In genomic region chr17:45247429-45248131, GRCh38 we compare ENCODE assay signal across 8 cellular contexts. TPM values are rescaled to one million over a fixed set of nuclear protein-coding genes. Genes with fewer than 3 reads are reported as not detected.
A peak's percentile ranks its signal among the peaks of the same experiment; 100 is the strongest.
DNase-seq lines count a peak whose midpoint lies in the region; ATAC-seq and TF ChIP-seq lines count a peak whose summit lies in the region.

No MANE protein-coding gene starts in this region.

- TF ChIP-seq CTCF in AG09319 (IDR thresholded peaks at IDR 0.05; ENCODE audit: low read depth, low read length), result no peak
- TF ChIP-seq CTCF in dorsolateral prefrontal cortex (IDR thresholded peaks at IDR 0.05 in 54 of 56, conservative IDR thresholded peaks at IDR 0.05 in 2 of 56; ENCODE audit: low read depth in 1 of 56, partially characterized antibody in 56 of 56), result no peak
- TF ChIP-seq CTCF in lower lobe of right lung (IDR thresholded peaks at IDR 0.05), result no peak

- H3K4me3 ChIP-seq in dorsolateral prefrontal cortex (peak overlapping the region; percentile 30 to 75 (median 58)), lower lobe of right lung (peak overlapping the region; percentile 64)

- no peaks in the 10 kb centered on the region for H3K9me3 ChIP-seq in lower lobe of right lung

- H3K27me3 ChIP-seq in dorsolateral prefrontal cortex, result peaks cover 0 to 4% (median 0%) of the 10 kb centered on the region in 45 donors
- H3K27me3 ChIP-seq in lower lobe of right lung (ENCODE audit: low read depth), result no peaks in the 10 kb centered on the region

- peak; percentile 80 for ATAC-seq in HG03354 (IDR thresholded peaks at IDR 0.05; ENCODE audit: poor library complexity, severe bottlenecking, unreplicated experiment)
- ATAC-seq in lower lobe of right lung, result peak; percentile 95 to 96

- peaks cover 19% of the 10 kb centered on the region for H3K4me1 ChIP-seq in lower lobe of right lung

- DNase-seq in AG09319 (ENCODE audit: extremely low read depth, low read depth) (peak; percentile 47), NCI-H524 treated with DMSO at 0.1 percent for 48 hours (lab: John Stamatoyannopoulos, UW) (peak; percentile 98), dorsolateral prefrontal cortex (peak in 9 of 10 donors; percentile 35 to 90 (median 69)), lower lobe of right lung (peak; percentile 97)
- peak; percentile 93 to 94 for DNase-seq in activated CD4-positive, alpha-beta T cell treated with anti-CD3 and anti-CD28 coated beads, Interleukin-2, amount 50 U/mL, for 24 hours (ENCODE audit: low read depth in 1 of 2, low spot score in 1 of 2)
- DNase-seq in stimulated activated CD8-positive, alpha-beta memory T cell treated with anti-CD3 and anti-CD28 coated beads, Interleukin-12 subunit alpha, Interleukin-12 subunit beta, amount 100 ng/mL, for 24 hours (ENCODE audit: extremely low read depth), result peak; percentile 95

- peaks cover 43% of the 10 kb centered on the region for H3K36me3 ChIP-seq in lower lobe of right lung

- H3K27ac ChIP-seq in dorsolateral prefrontal cortex, result peak overlapping the region in 37 of 59 donors; percentile 0 to 82 (median 47)
- H3K27ac ChIP-seq in lower lobe of right lung, result peak overlapping the region; percentile 86

- intact Hi-C loops in dorsolateral prefrontal cortex (cut with DNase I), result no loop called here
- intact Hi-C loops in lower lobe of right lung (cut with DNase I), result no loop called here

- TF ChIP-seq POLR2A in GM19193 (IDR thresholded peaks at IDR 0.05; ENCODE audit: extremely low read depth, insufficient read depth, insufficient read length), result peak; percentile 70

RNA-seq across cellular contexts. Expression of gene SPATA32, which starts 14.3 kb away (rescaled TPM):
- total RNA-seq in dorsolateral prefrontal cortex (under 1 TPM in 9 of 120 experiments, not detected in 111; 0.26 to 0.63 (median 0.35) TPM), lower lobe of right lung (not detected)

RNA-seq across cellular contexts. Expression of gene FMNL1, which starts 25.9 kb away (rescaled TPM):
- total RNA-seq in dorsolateral prefrontal cortex (10 to 100 TPM; 19.3 to 53.5 (median 36.5) TPM), lower lobe of right lung (87.0 TPM)

Comparison
In these comparisons a context has a peak if more than half of its experiments do, and no peak if none do; other contexts are left out.
1. Peak in every context shown above with its lines: DNase-seq, ATAC-seq, H3K4me3 ChIP-seq and H3K27ac ChIP-seq.
2. DNase-seq: peak in every context shown above with its lines; median percentile 98 in NCI-H524 treated with DMSO at 0.1 percent for 48 hours; 97 in lower lobe of right lung; 95 in stimulated activated CD8-positive, alpha-beta memory T cell treated with anti-CD3 and anti-CD28 coated beads, Interleukin-12 subunit alpha, Interleukin-12 subunit beta, amount 100 ng/mL, for 24 hours; 94 in activated CD4-positive, alpha-beta T cell treated with anti-CD3 and anti-CD28 coated beads, Interleukin-2, amount 50 U/mL, for 24 hours; 69 in dorsolateral prefrontal cortex; 47 in AG09319.